ENCODE assay signal across 23 cellular contexts in the genomic region with DNA sequence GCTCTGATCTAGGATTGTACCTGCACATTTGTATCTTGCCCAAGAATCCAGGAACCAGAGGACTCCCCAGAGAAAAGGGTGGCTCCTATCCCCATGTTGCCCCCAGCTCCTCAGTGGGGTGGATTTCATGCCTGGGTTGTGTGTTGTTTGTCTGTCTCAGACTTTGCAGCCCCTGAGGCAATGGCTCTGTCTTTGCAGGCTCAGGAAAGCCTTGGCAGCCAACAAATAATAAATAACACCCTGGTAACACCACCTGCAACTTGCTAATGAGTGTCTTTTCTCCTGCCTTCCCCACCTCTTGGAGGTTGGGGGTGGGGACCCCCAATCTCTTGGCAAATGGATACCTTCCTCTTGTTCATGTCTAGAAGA.
DNase-seq lines count a peak whose midpoint lies in the region; ATAC-seq and TF ChIP-seq lines count a peak whose summit lies in the region.
"Had no signal": no experiment of that assay in that cellular context is flagged by ENCODE, and none has a peak within 500 bp of the region (broad histone marks: within the 10 kb centered on the region; RNA-seq: fewer than 3 reads in every experiment).

No MANE protein-coding gene starts in this region.

- H3K4me3 ChIP-seq in mammary epithelial cell (replicated peaks in 1 of 3; ENCODE audit: insufficient read depth in 1 of 3, low read depth in 2 of 3, low read length in 3 of 3) = no peak overlapping the region
- H3K4me3 ChIP-seq in Panc1 (ENCODE audit: low read depth in 2 of 2, low read length in 2 of 2) = no peak overlapping the region
- H3K4me3 ChIP-seq in endodermal cell (ENCODE audit: low read length) = no peak overlapping the region
- H3K4me3 ChIP-seq: A549; BLaER1 treated with 17β-estradiol and CSF1 and Interleukin-3, amounts not matched to agents 10 nM and 100 nM; GM12878; GM23248 had no signal

- H3K9ac ChIP-seq in mammary epithelial cell (ENCODE audit: insufficient read depth, low read length) = no peak overlapping the region
- no peak overlapping the region for H3K9ac ChIP-seq in endodermal cell (ENCODE audit: extremely low read depth, low read length, poor library complexity, severe bottlenecking)
- H3K9ac ChIP-seq: BLaER1 treated with 17β-estradiol and CSF1 and Interleukin-3, amounts not matched to agents 10 nM and 100 nM; GM23248 had no signal

- H3K36me3 Mint-ChIP-seq in MCF 10A (ENCODE audit: insufficient read depth, unreplicated experiment) (no peaks in the 10 kb centered on the region), endodermal cell (ENCODE audit: low read depth) (no peaks in the 10 kb centered on the region)
- H3K36me3 Mint-ChIP-seq: CD14-positive monocyte had no signal

- H3K9me3 Mint-ChIP-seq in MCF 10A (ENCODE audit: unreplicated experiment) (no peaks in the 10 kb centered on the region), endodermal cell (no peaks in the 10 kb centered on the region)
- H3K9me3 Mint-ChIP-seq: CD4-positive, alpha-beta T cell; CD8-positive, alpha-beta memory T cell had no signal

- no peaks in the 10 kb centered on the region for H3K79me2 ChIP-seq in mammary epithelial cell (ENCODE audit: insufficient read depth, low read length)

- intact Hi-C loops in mammary epithelial cell (cut with micrococcal nuclease) (no loop called here), MCF 10A (cut with micrococcal nuclease) (no loop called here), Panc1 (cut with micrococcal nuclease; ENCODE audit: unreplicated experiment) (no loop called here)

- H4K20me1 ChIP-seq in mammary epithelial cell (ENCODE audit: insufficient read depth, low read length) = no peaks in the 10 kb centered on the region
- H4K20me1 ChIP-seq: BLaER1 treated with 17β-estradiol and CSF1 and Interleukin-3, amounts not matched to agents 10 nM and 100 nM had no signal

- no peak for TF ChIP-seq CTCF in mammary epithelial cell (conservative IDR thresholded peaks at IDR 0.05 in 1 of 2, IDR thresholded peaks at IDR 0.05 in 1 of 2; ENCODE audit: extremely low read depth in 1 of 2, insufficient read depth in 1 of 2, low read depth in 1 of 2, low read length in 2 of 2)
- TF ChIP-seq CTCF in MCF 10A (IDR thresholded peaks at IDR 0.05; ENCODE audit: unreplicated experiment) = no peak
- TF ChIP-seq CTCF in Panc1 (IDR thresholded peaks at IDR 0.05) = no peak
- TF ChIP-seq CTCF in endodermal cell (conservative IDR thresholded peaks at IDR 0.05) = no peak

- no peaks in the 10 kb centered on the region for H3K9me3 ChIP-seq in mammary epithelial cell (replicated peaks; ENCODE audit: insufficient read depth, low read length)
- no peaks in the 10 kb centered on the region for H3K9me3 ChIP-seq in Panc1 (ENCODE audit: control insufficient read depth, insufficient read depth, low read depth, low read length)
- no peaks in the 10 kb centered on the region for H3K9me3 ChIP-seq in endodermal cell (ENCODE audit: control insufficient read depth, low read length)
- H3K9me3 ChIP-seq: A549; BE2C; BLaER1 treated with 17β-estradiol and CSF1 and Interleukin-3, amounts not matched to agents 10 nM and 100 nM had no signal

- CTCF ChIA-PET in mammary epithelial cell (lab: Charles Lee; ENCODE audit: low non-redundant PET) (no interaction called here), MCF 10A (lab: Yijun Ruan, JAX) (interaction anchor here (0.6 kb wide), 1 partner anchor 216 kb away, joined by 3 read pairs; a partner anchor contains a TSS), Panc1 (lab: Charles Lee) (no interaction called here)

- peaks cover 17% of the 10 kb centered on the region for H3K4me1 ChIP-seq in mammary epithelial cell (ENCODE audit: insufficient read depth, low read length)
- H3K4me1 ChIP-seq in Panc1 (ENCODE audit: control insufficient read depth, insufficient read depth, low read length) = peaks cover 19% of the 10 kb centered on the region; the same call in 1 of the 2 replicates
- no peaks in the 10 kb centered on the region for H3K4me1 ChIP-seq in endodermal cell (ENCODE audit: control insufficient read depth, insufficient read depth, low read length)
- H3K4me1 ChIP-seq: BE2C had no signal

- in situ Hi-C loops in mammary epithelial cell (cut with MboI; ENCODE audit: low sequenced_read_pairs in 2 of 2) = no loop called here
- in situ Hi-C loops in Panc1 (cut with HindIII; ENCODE audit: low pct_unique_long_range_greater_than_20kb, low sequenced_read_pairs) = no loop called here

- H3K4me1 Mint-ChIP-seq in MCF 10A (ENCODE audit: insufficient read depth, unreplicated experiment) = peaks cover 9% of the 10 kb centered on the region
- H3K4me1 Mint-ChIP-seq in endodermal cell = no peaks in the 10 kb centered on the region
- H3K4me1 Mint-ChIP-seq: CD14-positive monocyte; CD8-positive, alpha-beta memory T cell had no signal

- H2AFZ ChIP-seq in mammary epithelial cell (ENCODE audit: low read depth, low read length) = peak overlapping the region; percentile 64
- H2AFZ ChIP-seq: GM23248 had no signal

- H3K4me3 Mint-ChIP-seq in MCF 10A (ENCODE audit: unreplicated experiment) (no peak overlapping the region), endodermal cell (no peak overlapping the region)
- H3K4me3 Mint-ChIP-seq: CD4-positive, alpha-beta T cell; CD8-positive, alpha-beta memory T cell had no signal

- DNase-seq in mammary epithelial cell (no peak), MCF 10A (ENCODE audit: unreplicated experiment) (no peak), Panc1 (ENCODE audit: low read depth, low spot score) (no peak), islet precursor cell (peak; percentile 70), HT-29 (ENCODE audit: low spot score) (no peak), endodermal cell (no peak), activated gamma-delta T cell treated with Interleukin-2 at 50 U/mL for 16 hours (no peak)
- DNase-seq: 8988T; ACHN; AML-193; BE2C; Calu3; CD4-positive, alpha-beta T cell; CD8-positive, alpha-beta memory T cell; DMS53; DMS79 treated with DMSO at 0.1 percent for 48 hours; GM23248; H7; HCEC 1CT had no signal

- POLR2A ChIA-PET in MCF 10A (lab: Yijun Ruan, JAX) (no interaction called here), Panc1 (lab: Charles Lee) (no interaction called here)

- dilution Hi-C loops in mammary epithelial cell (cut with HindIII; ENCODE audit: low sequenced_read_pairs) = loop anchor here (5.0 kb wide), 1 partner anchor 90 kb away; a partner anchor contains a TSS

- H3K27me3 ChIP-seq in mammary epithelial cell (ENCODE audit: insufficient read depth, low read length) (no peaks in the 10 kb centered on the region), Panc1 (ENCODE audit: control insufficient read depth, insufficient read depth, low read length) (no peaks in the 10 kb centered on the region), endodermal cell (ENCODE audit: control insufficient read depth, insufficient read depth, low read length, poor library complexity, severe bottlenecking) (peaks cover 76% of the 10 kb centered on the region)
- H3K27me3 ChIP-seq: BLaER1 treated with 17β-estradiol and CSF1 and Interleukin-3, amounts not matched to agents 10 nM and 100 nM had no signal

- H3K27ac Mint-ChIP-seq in MCF 10A (ENCODE audit: low read depth, unreplicated experiment) = no peak overlapping the region
- no peak overlapping the region for H3K27ac Mint-ChIP-seq in endodermal cell
- H3K27ac Mint-ChIP-seq: CD14-positive monocyte; CD4-positive, alpha-beta T cell; CD8-positive, alpha-beta memory T cell had no signal

- peak overlapping the region; percentile 38 for H3K4me2 ChIP-seq in mammary epithelial cell (ENCODE audit: insufficient read depth, low read depth, low read length)
- H3K4me2 ChIP-seq: A549; BLaER1 treated with 17β-estradiol and CSF1 and Interleukin-3, amounts not matched to agents 10 nM and 100 nM had no signal

- H3K27ac ChIP-seq in mammary epithelial cell (ENCODE audit: insufficient read depth, low read depth, low read length) (no peak overlapping the region), Panc1 (ENCODE audit: low read length) (peak overlapping the region; percentile 89), endodermal cell (ENCODE audit: low read depth, low read length) (no peak overlapping the region)
- H3K27ac ChIP-seq: A549; BLaER1 treated with 17β-estradiol and CSF1 and Interleukin-3, amounts not matched to agents 10 nM and 100 nM; GM23248 had no signal

- H3K27me3 Mint-ChIP-seq in MCF 10A (ENCODE audit: insufficient read depth, unreplicated experiment) = no peaks in the 10 kb centered on the region
- H3K27me3 Mint-ChIP-seq in endodermal cell (ENCODE audit: insufficient read depth) = peaks cover 53% of the 10 kb centered on the region

- H3K36me3 ChIP-seq in mammary epithelial cell (ENCODE audit: insufficient read depth, low read length) (no peaks in the 10 kb centered on the region), Panc1 (ENCODE audit: control insufficient read depth, insufficient read depth, low read length) (no peaks in the 10 kb centered on the region), endodermal cell (ENCODE audit: control insufficient read depth, insufficient read depth, low read length) (no peaks in the 10 kb centered on the region)
- H3K36me3 ChIP-seq: BE2C; BLaER1 treated with 17β-estradiol and CSF1 and Interleukin-3, amounts not matched to agents 10 nM and 100 nM had no signal

- BruUV-seq in mammary epithelial cell (replicated peaks; lab: Mats Ljungman, UMichigan) (no TSS peak), MCF 10A (replicated peaks; lab: Mats Ljungman, UMichigan) (no TSS peak), Panc1 (replicated peaks; lab: Mats Ljungman, UMichigan) (no TSS peak)

- ATAC-seq in Panc1 = no peak
- ATAC-seq: A549, GM12878 had no signal
